ENCODE assay signal across 14 cellular contexts in genomic region chr10:102267748-102268147, GRCh38. TPM values are rescaled to one million over a fixed set of nuclear protein-coding genes. Genes with fewer than 3 reads are reported as not detected.
DNase-seq lines count a peak whose midpoint lies in the region; ATAC-seq and TF ChIP-seq lines count a peak whose summit lies in the region.
"Had no signal": no experiment of that assay in that cellular context is flagged by ENCODE, and none has a peak within 500 bp of the region (broad histone marks: within the 10 kb centered on the region; RNA-seq: fewer than 3 reads in every experiment).

No MANE protein-coding gene starts in this region.

- TF ChIP-seq CTCF in fibroblast of the aortic adventitia (IDR thresholded peaks at IDR 0.05; ENCODE audit: insufficient read depth, low read length) (no peak), stomach (IDR thresholded peaks at IDR 0.05) (no peak), coronary artery (IDR thresholded peaks at IDR 0.05) (no peak)

- no peaks in the 10 kb centered on the region for H3K27me3 ChIP-seq in stomach
- H3K27me3 ChIP-seq: BLaER1 had no signal

- H3K36me3 ChIP-seq in stomach, result peaks cover 0 to 11% (median 7%) of the 10 kb centered on the region in 4 donors

- DNase-seq in activated T-cell treated with anti-CD3 and anti-CD28 coated beads, Interleukin-2, amount 50 U/mL, for 4 hours, result no peak
- no peak for DNase-seq in activated T-cell treated with anti-CD3 and anti-CD28 coated beads, Interleukin-2, amount 50 U/mL, for 48 hours
- DNase-seq in activated T-helper 1 cell treated with anti-CD3 and anti-CD28 coated beads, Interleukin-12 subunit alpha, Interleukin-12 subunit beta, Interleukin-2, Interleukin-4 antibody, amounts not matched to agents 30 ng/mL and 10 ng/mL and 1 ng/mL, durations not matched to agents 14 hours and 24 hours and 36 hours (ENCODE audit: low spot score), result no peak
- DNase-seq in fibroblast of the aortic adventitia (ENCODE audit: low read depth) (peak; percentile 77), stomach (no peak), coronary artery (ENCODE audit: low spot score) (no peak)
- no peak for DNase-seq in stimulated activated CD8-positive, alpha-beta memory T cell treated with anti-CD3 and anti-CD28 coated beads, Interleukin-4, amount 100 ng/mL, for 48 hours
- DNase-seq in stimulated activated CD4-positive, alpha-beta T cell treated with anti-CD3 and anti-CD28 coated beads, Interleukin-1b, Interleukin-23, amount 100 ng/mL, for 48 hours, result no peak
- DNase-seq: naive B cell; RPMI8226; stimulated activated CD4-positive, alpha-beta T cell treated with anti-CD3 and anti-CD28 coated beads, Interleukin-4, amount 100 ng/mL, for 4 hours had no signal

- intact Hi-C loops in activated T-helper 1 cell treated with anti-CD3 and anti-CD28 coated beads, Interleukin-12 subunit alpha, Interleukin-12 subunit beta, Interleukin-2, Interleukin-4 antibody, amounts not matched to agents 30 ng/mL and 10 ng/mL and 1 ng/mL, durations not matched to agents 14 hours and 24 hours and 36 hours (cut with micrococcal nuclease), result loop anchor here (2.0 kb wide), 1 partner anchor 15 kb away; no protein-coding TSS in a partner anchor
- intact Hi-C loops in stomach (cut with DNase I; ENCODE audit: low total_unique reads), result no loop called here

- peaks cover 60% of the 10 kb centered on the region for H3K4me1 Mint-ChIP-seq in activated T-cell treated with anti-CD3 and anti-CD28 coated beads, Interleukin-2, amount 50 U/mL, for 4 hours (ENCODE audit: low read depth)
- peaks cover 35% of the 10 kb centered on the region for H3K4me1 Mint-ChIP-seq in activated T-helper 1 cell treated with anti-CD3 and anti-CD28 coated beads, Interleukin-12 subunit alpha, Interleukin-12 subunit beta, Interleukin-2, Interleukin-4 antibody, amounts not matched to agents 30 ng/mL and 10 ng/mL and 1 ng/mL, durations not matched to agents 14 hours and 24 hours and 36 hours (ENCODE audit: low read depth)

- H3K9me3 Mint-ChIP-seq in activated T-cell treated with anti-CD3 and anti-CD28 coated beads, Interleukin-2, amount 50 U/mL, for 4 hours, result no peaks in the 10 kb centered on the region
- no peaks in the 10 kb centered on the region for H3K9me3 Mint-ChIP-seq in activated T-helper 1 cell treated with anti-CD3 and anti-CD28 coated beads, Interleukin-12 subunit alpha, Interleukin-12 subunit beta, Interleukin-2, Interleukin-4 antibody, amounts not matched to agents 30 ng/mL and 10 ng/mL and 1 ng/mL, durations not matched to agents 14 hours and 24 hours and 36 hours
- H3K9me3 Mint-ChIP-seq: naive B cell had no signal

- H3K36me3 Mint-ChIP-seq in activated T-cell treated with anti-CD3 and anti-CD28 coated beads, Interleukin-2, amount 50 U/mL, for 4 hours (ENCODE audit: insufficient read depth), result peaks cover 19% of the 10 kb centered on the region
- peaks cover 15% of the 10 kb centered on the region for H3K36me3 Mint-ChIP-seq in activated T-helper 1 cell treated with anti-CD3 and anti-CD28 coated beads, Interleukin-12 subunit alpha, Interleukin-12 subunit beta, Interleukin-2, Interleukin-4 antibody, amounts not matched to agents 30 ng/mL and 10 ng/mL and 1 ng/mL, durations not matched to agents 14 hours and 24 hours and 36 hours (ENCODE audit: low read depth)

- peak; percentile 89 to 91 for ATAC-seq in activated T-cell treated with anti-CD3 and anti-CD28 coated beads, Interleukin-2, amount 50 U/mL, for 4 hours

- H3K27ac Mint-ChIP-seq in activated T-helper 1 cell treated with anti-CD3 and anti-CD28 coated beads, Interleukin-12 subunit alpha, Interleukin-12 subunit beta, Interleukin-2, Interleukin-4 antibody, amounts not matched to agents 30 ng/mL and 10 ng/mL and 1 ng/mL, durations not matched to agents 14 hours and 24 hours and 36 hours, result peak overlapping the region; percentile 71

- H3K4me3 ChIP-seq in fibroblast of the aortic adventitia (ENCODE audit: low read depth, low read length) (no peak overlapping the region), stomach (no peak overlapping the region), coronary artery (no peak overlapping the region)
- H3K4me3 ChIP-seq: BLaER1 had no signal

- H3K27ac ChIP-seq in stomach (peak overlapping the region in 3 of 5 donors; percentile 7 to 50 (median 14)), coronary artery (peak overlapping the region in 1 of 2 donors; percentile 21)
- H3K27ac ChIP-seq: BLaER1 had no signal

- H3K9me3 ChIP-seq in stomach, result no peaks in the 10 kb centered on the region
- H3K9me3 ChIP-seq: BLaER1 had no signal

- TF ChIP-seq EP300 in stomach (IDR thresholded peaks at IDR 0.05), result no peak

- H3K27me3 Mint-ChIP-seq in activated T-cell treated with anti-CD3 and anti-CD28 coated beads, Interleukin-2, amount 50 U/mL, for 4 hours (ENCODE audit: low read depth), result no peaks in the 10 kb centered on the region
- H3K27me3 Mint-ChIP-seq in activated T-helper 1 cell treated with anti-CD3 and anti-CD28 coated beads, Interleukin-12 subunit alpha, Interleukin-12 subunit beta, Interleukin-2, Interleukin-4 antibody, amounts not matched to agents 30 ng/mL and 10 ng/mL and 1 ng/mL, durations not matched to agents 14 hours and 24 hours and 36 hours (ENCODE audit: insufficient read depth), result no peaks in the 10 kb centered on the region
- H3K27me3 Mint-ChIP-seq: naive B cell had no signal

- peaks cover 25 to 62% (median 43%) of the 10 kb centered on the region in 4 donors for H3K4me1 ChIP-seq in stomach
- H3K4me1 ChIP-seq: BLaER1 had no signal

- no peak for TF ChIP-seq POLR2A in stomach (IDR thresholded peaks at IDR 0.05)

- peak overlapping the region; percentile 16 for H3K4me3 Mint-ChIP-seq in activated T-cell treated with anti-CD3 and anti-CD28 coated beads, Interleukin-2, amount 50 U/mL, for 4 hours
- no peak overlapping the region for H3K4me3 Mint-ChIP-seq in activated T-helper 1 cell treated with anti-CD3 and anti-CD28 coated beads, Interleukin-12 subunit alpha, Interleukin-12 subunit beta, Interleukin-2, Interleukin-4 antibody, amounts not matched to agents 30 ng/mL and 10 ng/mL and 1 ng/mL, durations not matched to agents 14 hours and 24 hours and 36 hours
- H3K4me3 Mint-ChIP-seq: naive B cell had no signal

RNA-seq across cellular contexts. Expression of gene GBF1, which starts 22.4 kb away (rescaled TPM):
- 10 to 100 TPM; 42.9 to 46.5 (median 43.3) TPM for total RNA-seq in activated T-cell treated with anti-CD3 and anti-CD28 coated beads, Interleukin-2, amount 50 U/mL, for 4 hours
- total RNA-seq in activated T-helper 1 cell treated with anti-CD3 and anti-CD28 coated beads, Interleukin-12 subunit alpha, Interleukin-12 subunit beta, Interleukin-2, Interleukin-4 antibody, amounts not matched to agents 30 ng/mL and 10 ng/mL and 1 ng/mL, durations not matched to agents 14 hours and 24 hours and 36 hours, result 46.7 TPM in 2 replicates
- 21.5 and 52.1 TPM in 2 replicates for total RNA-seq in fibroblast of the aortic adventitia (ENCODE audit: low replicate concordance)
- 10 to 100 TPM; 21.7 to 47.3 (median 35.8) TPM for total RNA-seq in stomach
- polyA plus RNA-seq in stomach, result 1 to 10 TPM; 5.7 to 8.0 (median 7.9) TPM

RNA-seq across cellular contexts. Expression of gene PITX3, which starts 26.4 kb away (rescaled TPM):
- under 1 TPM in 2 of 3 donors, not detected in 1; 0.25 to 0.46 TPM for total RNA-seq in activated T-cell treated with anti-CD3 and anti-CD28 coated beads, Interleukin-2, amount 50 U/mL, for 4 hours
- total RNA-seq in activated T-helper 1 cell treated with anti-CD3 and anti-CD28 coated beads, Interleukin-12 subunit alpha, Interleukin-12 subunit beta, Interleukin-2, Interleukin-4 antibody, amounts not matched to agents 30 ng/mL and 10 ng/mL and 1 ng/mL, durations not matched to agents 14 hours and 24 hours and 36 hours, result 0.17 and 0.44 TPM in 2 replicates
- total RNA-seq in fibroblast of the aortic adventitia (ENCODE audit: low replicate concordance) (not detected in 2 replicates), stomach (not detected)
- not detected for polyA plus RNA-seq in stomach
- total RNA-seq: activated CD8-positive, alpha-beta memory T cell treated with anti-CD3 and anti-CD28 coated beads for 36 hours; dermis microvascular lymphatic vessel endothelial cell had no signal

RNA-seq across cellular contexts. Expression of gene ELOVL3, which starts 41.6 kb away (rescaled TPM):
- not detected for total RNA-seq in activated T-cell treated with anti-CD3 and anti-CD28 coated beads, Interleukin-2, amount 50 U/mL, for 4 hours
- total RNA-seq in activated T-helper 1 cell treated with anti-CD3 and anti-CD28 coated beads, Interleukin-12 subunit alpha, Interleukin-12 subunit beta, Interleukin-2, Interleukin-4 antibody, amounts not matched to agents 30 ng/mL and 10 ng/mL and 1 ng/mL, durations not matched to agents 14 hours and 24 hours and 36 hours, result 0.18 TPM in 1 of 2 replicates, not detected in the other
- 0.09 TPM in 1 of 2 replicates, not detected in the other for total RNA-seq in fibroblast of the aortic adventitia (ENCODE audit: low replicate concordance)
- total RNA-seq in stomach, result not detected
- under 1 TPM in 2 of 3 donors, not detected in 1; 0.20 to 0.31 TPM for polyA plus RNA-seq in stomach
- total RNA-seq: activated CD8-positive, alpha-beta memory T cell treated with anti-CD3 and anti-CD28 coated beads for 36 hours; dermis microvascular lymphatic vessel endothelial cell had no signal
